ENCODE assay signal across 11 cellular contexts in genomic region chr2:100752628-100753333, GRCh38.
A peak's percentile ranks its signal among the peaks of the same experiment; 100 is the strongest.
DNase-seq lines count a peak whose midpoint lies in the region; ATAC-seq, FAIRE-seq and TF ChIP-seq lines count a peak whose summit lies in the region.
"Had no signal": no experiment of that assay in that cellular context is flagged by ENCODE, and none has a peak within 500 bp of the region (broad histone marks: within the 10 kb centered on the region; RNA-seq: fewer than 3 reads in every experiment).

No MANE protein-coding gene starts in this region.

- peak overlapping the region; percentile 100 for H3K27ac ChIP-seq in mammary epithelial cell (ENCODE audit: insufficient read depth, low read depth, low read length)
- peak overlapping the region in 1 of 2 donors; percentile 46 for H3K27ac ChIP-seq in left lung
- H3K27ac ChIP-seq: WERI-Rb-1 had no signal

- FAIRE-seq in GM12892 (lab: Jason Lieb, UNC): no peak

- peak; percentile 86 for ATAC-seq in left lung
- no peak for ATAC-seq in HG03342 (IDR thresholded peaks at IDR 0.05; ENCODE audit: unreplicated experiment)

- H3K4me1 ChIP-seq in mammary epithelial cell (ENCODE audit: insufficient read depth, low read length) (peaks cover 72% of the 10 kb centered on the region), left lung (peaks cover 0 to 10% of the 10 kb centered on the region in 2 donors)

- H3K9ac ChIP-seq in mammary epithelial cell (ENCODE audit: insufficient read depth, low read length): peak overlapping the region; percentile 91

- peak overlapping the region in 1 of 3 experiments; percentile 5 for H3K4me3 ChIP-seq in mammary epithelial cell (replicated peaks in 1 of 3; ENCODE audit: insufficient read depth in 1 of 3, low read depth in 2 of 3, low read length in 3 of 3)
- H3K4me3 ChIP-seq in left lung: no peak overlapping the region

- no peak for TF ChIP-seq POLR2A in GM12892 (IDR thresholded peaks at IDR 0.05; ENCODE audit: low read depth, low read length)

- peak overlapping the region; percentile 76 for H3K4me2 ChIP-seq in mammary epithelial cell (ENCODE audit: insufficient read depth, low read depth, low read length)

- CTCF ChIA-PET in mammary epithelial cell (lab: Charles Lee; ENCODE audit: low non-redundant PET): no interaction called here

- in situ Hi-C loops in mammary epithelial cell (cut with MboI; ENCODE audit: low sequenced_read_pairs in 2 of 2): no loop called here

- H3K27me3 ChIP-seq in mammary epithelial cell (ENCODE audit: insufficient read depth, low read length): no peaks in the 10 kb centered on the region
- H3K27me3 ChIP-seq in left lung: no peaks in the 10 kb centered on the region

- 0% methylated on average over 2 of the region's 2 CpGs for WGBS in mammary epithelial cell (ENCODE audit: low coverage, missing lambda C conversion rate)

- dilution Hi-C loops in mammary epithelial cell (cut with HindIII; ENCODE audit: low sequenced_read_pairs): no loop called here

- H3K36me3 ChIP-seq in mammary epithelial cell (ENCODE audit: insufficient read depth, low read length) (no peaks in the 10 kb centered on the region), left lung (no peaks in the 10 kb centered on the region)
- H3K36me3 ChIP-seq: WERI-Rb-1 had no signal

- H2AFZ ChIP-seq in mammary epithelial cell (ENCODE audit: low read depth, low read length): no peak overlapping the region

- H3K9me3 ChIP-seq in mammary epithelial cell (replicated peaks; ENCODE audit: insufficient read depth, low read length): no peaks in the 10 kb centered on the region
- H3K9me3 ChIP-seq in left lung: no peaks in the 10 kb centered on the region

- BruUV-seq in mammary epithelial cell (replicated peaks; lab: Mats Ljungman, UMichigan): TSS peak; percentile 78

- H4K20me1 ChIP-seq in mammary epithelial cell (ENCODE audit: insufficient read depth, low read length): no peaks in the 10 kb centered on the region

- intact Hi-C loops in mammary epithelial cell (cut with micrococcal nuclease): loop anchor here (1.0 kb wide), 2 partner anchors 21 to 24 kb away; no protein-coding TSS in a partner anchor
- intact Hi-C loops in left lung (cut with DNase I): no loop called here

- TF ChIP-seq CTCF in mammary epithelial cell (conservative IDR thresholded peaks at IDR 0.05 in 1 of 2, IDR thresholded peaks at IDR 0.05 in 1 of 2; ENCODE audit: extremely low read depth in 1 of 2, insufficient read depth in 1 of 2, low read depth in 1 of 2, low read length in 2 of 2) (no peak), left lung (IDR thresholded peaks at IDR 0.05) (no peak)

- no peaks in the 10 kb centered on the region for H3K79me2 ChIP-seq in mammary epithelial cell (ENCODE audit: insufficient read depth, low read length)

- DNase-seq in AG08396 (ENCODE audit: low spot score) (peak; percentile 52), LHCN-M2 (ENCODE audit: low read depth) (peak; percentile 89), mammary epithelial cell (peak; percentile 92), left lung (no peak), GM12892 (ENCODE audit: insufficient read length) (no peak), T-helper 9 cell (no peak), NCI-H2029 treated with DMSO at 0.1 percent for 48 hours (lab: John Stamatoyannopoulos, UW) (no peak)
- DNase-seq: islet precursor cell, NCI-H2107, WERI-Rb-1 had no signal

Comparison
In these comparisons a context has a peak if more than half of its experiments do, and no peak if none do; other contexts are left out.
1. DNase-seq: peak in AG08396 (single experiment), LHCN-M2 (single experiment) and mammary epithelial cell (single experiment); none in left lung (0 of 2), GM12892 (single experiment), T-helper 9 cell (single experiment) and NCI-H2029 treated with DMSO at 0.1 percent for 48 hours (single experiment).